31 cellular contexts compared by ENCODE assay signal in genomic region chr9:114880276-114880891, GRCh38. TPM values are rescaled to one million over a fixed set of nuclear protein-coding genes. Genes with fewer than 3 reads are reported as not detected.
DNase-seq lines count a peak whose midpoint lies in the region; FAIRE-seq and TF ChIP-seq lines count a peak whose summit lies in the region.
"Had no signal": no experiment of that assay in that cellular context is flagged by ENCODE, and none has a peak within 500 bp of the region (broad histone marks: within the 10 kb centered on the region; RNA-seq: fewer than 3 reads in every experiment).

No MANE protein-coding gene starts in this region.

- H2AK5ac ChIP-seq in trophoblast cell (ENCODE audit: low read length), result no peak overlapping the region

- H3K4me3 ChIP-seq in bronchial epithelial cell (ENCODE audit: low read depth, low read length) (no peak overlapping the region), trophoblast cell (ENCODE audit: low read depth, low read length) (no peak overlapping the region)
- H3K4me3 ChIP-seq: breast epithelium, lung, neural progenitor cell, sigmoid colon had no signal

- peak; percentile 47 for DNase-seq in GF-D8 (lab: John Stamatoyannopoulos, UW)
- peak; percentile 28 to 54 for DNase-seq in Kasumi-1 (lab: John Stamatoyannopoulos, UW)
- peak; percentile 6 for DNase-seq in bronchial epithelial cell (ENCODE audit: low read depth)
- no peak for DNase-seq in trophoblast cell
- no peak for DNase-seq in NCI-H2171 (lab: John Stamatoyannopoulos, UW)
- no peak for DNase-seq in stimulated activated CD4-positive, alpha-beta T cell treated with anti-CD3 and anti-CD28 coated beads, Interleukin-4, amount 100 ng/mL, for 1 hour
- no peak for DNase-seq in NCI-H2081 treated with DMSO at 0.1 percent for 48 hours (lab: John Stamatoyannopoulos, UW)
- no peak for DNase-seq in NCI-H1092 treated with DMSO at 0.1 percent for 48 hours (lab: John Stamatoyannopoulos, UW)
- DNase-seq: activated CD4-positive, alpha-beta T cell treated with anti-CD3 and anti-CD28 coated beads for 48 hours; activated naive CD4-positive, alpha-beta T cell treated with Interleukin-2 at 50 U/mL for 16 hours; activated T-cell treated with anti-CD3 and anti-CD28 coated beads, Interleukin-2, amount 50 U/mL, for 48 hours; amygdala; CD4-positive, alpha-beta memory T cell; cortex of kidney; DMS153; kidney glomerular epithelial cell; NCI-H1417; NCI-H446; posterior cingulate gyrus; SHP77 treated with DMSO at 0.1 percent for 48 hours; sigmoid colon had no signal

- peaks cover 4% of the 10 kb centered on the region for H3K9me3 ChIP-seq in trophoblast cell (ENCODE audit: insufficient read depth, low read depth, low read length)

- no peak overlapping the region for H3K27ac ChIP-seq in trophoblast cell (ENCODE audit: low read depth, low read length)
- H3K27ac ChIP-seq: breast epithelium, neural progenitor cell, sigmoid colon, VCaP had no signal

- no peak overlapping the region for H2AFZ ChIP-seq in trophoblast cell (ENCODE audit: insufficient read depth, low read length, poor library complexity)
- H2AFZ ChIP-seq: neural progenitor cell had no signal

- no peak overlapping the region for H4K8ac ChIP-seq in trophoblast cell (ENCODE audit: low read depth, low read length)

- H3K27me3 ChIP-seq in bronchial epithelial cell (ENCODE audit: control insufficient read depth, insufficient read depth, low read length) (peaks cover 4% of the 10 kb centered on the region), trophoblast cell (ENCODE audit: insufficient read depth, low read length) (no peaks in the 10 kb centered on the region)
- H3K27me3 ChIP-seq: breast epithelium, neural progenitor cell, sigmoid colon had no signal

- H2BK120ac ChIP-seq in trophoblast cell (ENCODE audit: insufficient read depth, low read length, poor library complexity), result no peak overlapping the region

- FAIRE-seq in bronchial epithelial cell (lab: Jason Lieb, UNC), result no peak
- FAIRE-seq: endometrium, G401.6, GM18507, H1, HTR-8/SVneo had no signal

- H2BK5ac ChIP-seq in trophoblast cell (ENCODE audit: low read depth, low read length, poor library complexity), result no peak overlapping the region

- no peak overlapping the region for H4K12ac ChIP-seq in trophoblast cell (ENCODE audit: low read depth, low read length)

- no peak for TF ChIP-seq CTCF in bronchial epithelial cell (IDR thresholded peaks at IDR 0.05; ENCODE audit: insufficient read depth, low read length, severe bottlenecking)

- H3K14ac ChIP-seq in trophoblast cell (ENCODE audit: low read length), result no peak overlapping the region

- H3K4me2 ChIP-seq in trophoblast cell (ENCODE audit: low read length), result no peak overlapping the region
- H3K4me2 ChIP-seq: neural progenitor cell had no signal

- no peaks in the 10 kb centered on the region for H3K79me2 ChIP-seq in trophoblast cell (ENCODE audit: control insufficient read depth, insufficient read depth, low read length, poor library complexity)

- peak overlapping the region; percentile 38 for H3K9ac ChIP-seq in trophoblast cell (ENCODE audit: low read length)
- H3K9ac ChIP-seq: neural progenitor cell had no signal

- H3K4ac ChIP-seq in trophoblast cell (ENCODE audit: low read depth, low read length), result no peak overlapping the region

- H3K79me1 ChIP-seq in trophoblast cell (ENCODE audit: low read length), result no peaks in the 10 kb centered on the region

- WGBS in trophoblast cell (ENCODE audit: extremely low coverage, insufficient coverage, insufficient read length), result no CpG with 5 or more reads among the region's 2 CpGs

- H3K18ac ChIP-seq in trophoblast cell (ENCODE audit: low read length), result no peak overlapping the region

- H3K23ac ChIP-seq in trophoblast cell (ENCODE audit: low read length), result no peak overlapping the region

- H3K36me3 ChIP-seq in bronchial epithelial cell (ENCODE audit: control insufficient read depth, insufficient read depth, low read length), result no peaks in the 10 kb centered on the region
- peaks cover 0 to 3% of the 10 kb centered on the region in 2 experiments for H3K36me3 ChIP-seq in trophoblast cell (ENCODE audit: control insufficient read depth in 1 of 2, insufficient read depth in 2 of 2, low read length in 2 of 2)
- H3K36me3 ChIP-seq: breast epithelium, neural progenitor cell, sigmoid colon had no signal

- no peak overlapping the region for H2BK12ac ChIP-seq in trophoblast cell (ENCODE audit: low read length)

- H4K91ac ChIP-seq in trophoblast cell (ENCODE audit: low read depth, low read length), result no peak overlapping the region

- no peaks in the 10 kb centered on the region for H3K4me1 ChIP-seq in trophoblast cell (ENCODE audit: control insufficient read depth in 1 of 2, insufficient read depth in 2 of 2, low read length in 2 of 2)
- H3K4me1 ChIP-seq: neural progenitor cell, sigmoid colon had no signal

RNA-seq across cellular contexts. Expression of gene TNFSF8, which starts 50.0 kb away (rescaled TPM):
- not detected in 2 replicates for total RNA-seq in bronchial epithelial cell
- 1.1 and 1.8 TPM in 2 replicates for polyA plus RNA-seq in trophoblast cell (2013)
- total RNA-seq: fibroblast of lung, H1 had no signal
- polyA plus RNA-seq: fibroblast of lung, H1 had no signal

Comparison
In these comparisons a context has a peak if more than half of its experiments do, and no peak if none do; other contexts are left out.
1. DNase-seq: peak in GF-D8 (single experiment), Kasumi-1 (2 of 2) and bronchial epithelial cell (single experiment); none in trophoblast cell (0 of 2), NCI-H2171 (single experiment), stimulated activated CD4-positive, alpha-beta T cell treated with anti-CD3 and anti-CD28 coated beads, Interleukin-4, amount 100 ng/mL, for 1 hour (single experiment), NCI-H2081 treated with DMSO at 0.1 percent for 48 hours (single experiment) and NCI-H1092 treated with DMSO at 0.1 percent for 48 hours (single experiment).